In genomic region chr1:13728104-13728503, GRCh38 we compare ENCODE assay signal across 14 cellular contexts.
A peak's percentile ranks its signal among the peaks of the same experiment; 100 is the strongest.
DNase-seq lines count a peak whose midpoint lies in the region; ATAC-seq lines count a peak whose summit lies in the region.
"Had no signal": no experiment of that assay in that cellular context is flagged by ENCODE, and none has a peak within 500 bp of the region (broad histone marks: within the 10 kb centered on the region; RNA-seq: fewer than 3 reads in every experiment).

No MANE protein-coding gene starts in this region.

- ATAC-seq in stimulated activated naive B cell treated with anti-CD40 and anti-IgM and Interleukin-4, amounts not matched to agents 10 μg/mL and 1 μg/mL and 100 μg/mL, for 72 hours (replicated peaks) = no peak
- ATAC-seq: gastrocnemius medialis had no signal

- no peaks in the 10 kb centered on the region for H3K9me3 Mint-ChIP-seq in activated naive CD4-positive, alpha-beta T cell treated with anti-CD3 and anti-CD28 coated beads, Interleukin-2, amount 10 ng/mL, durations not matched to agents 7 days and 5 days
- peaks cover 0 to 1% of the 10 kb centered on the region in 2 donors for H3K9me3 Mint-ChIP-seq in stimulated activated naive B cell treated with anti-CD40 and anti-IgM and Interleukin-4, amounts not matched to agents 10 μg/mL and 1 μg/mL and 100 μg/mL, for 72 hours

- H3K27me3 Mint-ChIP-seq in activated naive CD4-positive, alpha-beta T cell treated with anti-CD3 and anti-CD28 coated beads, Interleukin-2, amount 10 ng/mL, durations not matched to agents 7 days and 5 days = no peaks in the 10 kb centered on the region
- no peaks in the 10 kb centered on the region for H3K27me3 Mint-ChIP-seq in stimulated activated naive B cell treated with anti-CD40 and anti-IgM and Interleukin-4, amounts not matched to agents 10 μg/mL and 1 μg/mL and 100 μg/mL, for 72 hours

- no peak overlapping the region for H3K4me3 Mint-ChIP-seq in activated naive CD4-positive, alpha-beta T cell treated with anti-CD3 and anti-CD28 coated beads, Interleukin-2, amount 10 ng/mL, durations not matched to agents 7 days and 5 days
- H3K4me3 Mint-ChIP-seq in stimulated activated naive B cell treated with anti-CD40 and anti-IgM and Interleukin-4, amounts not matched to agents 10 μg/mL and 1 μg/mL and 100 μg/mL, for 72 hours = peak overlapping the region; percentile 6 to 36

- no peak for DNase-seq in activated naive CD4-positive, alpha-beta T cell treated with anti-CD3 and anti-CD28 coated beads, Interleukin-2, amount 10 ng/mL, durations not matched to agents 7 days and 5 days
- no peak for DNase-seq in activated naive CD4-positive, alpha-beta T cell (lab: John Stamatoyannopoulos, UW)
- DNase-seq in NCI-H82 treated with DMSO at 0.1 percent for 48 hours (lab: John Stamatoyannopoulos, UW; ENCODE audit: unreplicated experiment) (peak; percentile 30), germinal center (ENCODE audit: low spot score) (peak; percentile 45), NCI-H524 treated with DMSO at 0.1 percent for 48 hours (lab: John Stamatoyannopoulos, UW) (no peak), ecto neural progenitor cell (ENCODE audit: low spot score) (no peak)
- DNase-seq in stimulated activated naive B cell treated with anti-CD40 and anti-IgM and Interleukin-4, amounts not matched to agents 10 μg/mL and 1 μg/mL and 100 μg/mL, for 72 hours = no peak
- DNase-seq in central memory CD4-positive, alpha-beta T cell = no peak
- DNase-seq: activated T-cell treated with anti-CD3 and anti-CD28 coated beads, Interleukin-2, amount 50 U/mL, for 48 hours; amniotic stem cell; gastrocnemius medialis; NCI-H1436; NCI-H2227 treated with DMSO at 0.1 percent for 48 hours; Right ventricle myocardium superior had no signal

- CTCF ChIA-PET in activated naive CD4-positive, alpha-beta T cell treated with anti-CD3 and anti-CD28 coated beads, Interleukin-2, amount 10 ng/mL, durations not matched to agents 7 days and 5 days (lab: Charles Lee) = interaction anchor here (0.9 to 3.1 kb wide), 4 partner anchors 12 to 62 kb away, joined by 3 to 17 read pairs (median 4); no protein-coding TSS in a partner anchor

- H3K4me1 Mint-ChIP-seq in activated naive CD4-positive, alpha-beta T cell treated with anti-CD3 and anti-CD28 coated beads, Interleukin-2, amount 10 ng/mL, durations not matched to agents 7 days and 5 days = peaks cover 73% of the 10 kb centered on the region
- peaks cover 63 to 91% of the 10 kb centered on the region in 2 donors for H3K4me1 Mint-ChIP-seq in stimulated activated naive B cell treated with anti-CD40 and anti-IgM and Interleukin-4, amounts not matched to agents 10 μg/mL and 1 μg/mL and 100 μg/mL, for 72 hours

- H3K36me3 Mint-ChIP-seq in activated naive CD4-positive, alpha-beta T cell treated with anti-CD3 and anti-CD28 coated beads, Interleukin-2, amount 10 ng/mL, durations not matched to agents 7 days and 5 days = peaks cover under 1% of the 10 kb centered on the region
- H3K36me3 Mint-ChIP-seq in stimulated activated naive B cell treated with anti-CD40 and anti-IgM and Interleukin-4, amounts not matched to agents 10 μg/mL and 1 μg/mL and 100 μg/mL, for 72 hours = peaks cover 9 to 45% of the 10 kb centered on the region in 2 donors

- H3K27ac Mint-ChIP-seq in activated naive CD4-positive, alpha-beta T cell treated with anti-CD3 and anti-CD28 coated beads, Interleukin-2, amount 10 ng/mL, durations not matched to agents 7 days and 5 days = peak overlapping the region; percentile 39
- H3K27ac Mint-ChIP-seq in stimulated activated naive B cell treated with anti-CD40 and anti-IgM and Interleukin-4, amounts not matched to agents 10 μg/mL and 1 μg/mL and 100 μg/mL, for 72 hours = peak overlapping the region; percentile 97

Comparison
In these comparisons a context has a peak if more than half of its experiments do, and no peak if none do; other contexts are left out.
1. DNase-seq: peak in NCI-H82 treated with DMSO at 0.1 percent for 48 hours (single experiment) and germinal center (single experiment); none in activated naive CD4-positive, alpha-beta T cell treated with anti-CD3 and anti-CD28 coated beads, Interleukin-2, amount 10 ng/mL, durations not matched to agents 7 days and 5 days (single experiment), activated naive CD4-positive, alpha-beta T cell (0 of 4), stimulated activated naive B cell treated with anti-CD40 and anti-IgM and Interleukin-4, amounts not matched to agents 10 μg/mL and 1 μg/mL and 100 μg/mL, for 72 hours (single experiment), central memory CD4-positive, alpha-beta T cell (single experiment), NCI-H524 treated with DMSO at 0.1 percent for 48 hours (single experiment) and ecto neural progenitor cell (single experiment).